Comparison of ENCODE assay signal across 8 cellular contexts in the genomic region with DNA sequence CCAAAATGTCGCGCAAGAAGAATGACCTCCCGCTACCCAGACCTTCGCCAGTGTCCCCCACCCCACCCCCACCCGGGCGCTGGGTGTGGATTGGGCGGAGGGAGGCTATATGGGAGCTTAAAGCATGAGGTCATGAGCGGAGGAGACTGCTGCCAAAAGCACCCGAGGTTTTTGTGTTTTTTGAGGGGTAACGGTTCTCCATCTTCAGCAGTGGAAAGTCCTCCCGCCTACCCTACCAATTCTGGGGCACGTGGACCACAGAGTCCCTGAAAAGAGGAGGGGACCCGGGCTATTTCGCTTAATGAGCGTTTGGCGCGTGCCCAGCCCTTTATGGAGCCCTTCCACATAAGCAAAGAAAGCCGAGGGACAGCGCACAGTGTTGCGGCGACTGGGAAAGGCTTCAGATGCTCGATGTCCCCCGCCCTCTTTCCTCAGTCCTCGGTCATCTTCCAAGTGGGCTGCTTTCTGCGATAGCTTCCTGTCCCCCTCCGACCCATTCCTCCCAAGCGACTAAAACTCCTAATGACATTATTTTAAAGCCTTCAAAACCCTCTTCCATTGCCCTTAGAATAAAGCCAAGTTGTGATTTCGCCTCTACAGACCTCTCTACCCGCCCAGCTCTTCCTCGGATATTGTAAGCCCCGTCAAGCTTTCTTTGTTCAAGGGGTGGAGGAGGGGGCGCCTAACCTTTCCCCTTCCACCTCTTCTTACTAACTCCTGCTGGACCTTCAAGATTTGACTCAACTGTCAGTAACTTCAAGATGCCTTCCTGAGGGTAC. TPM values are rescaled to one million over a fixed set of nuclear protein-coding genes. Genes with fewer than 3 reads are reported as not detected.
A peak's percentile ranks its signal among the peaks of the same experiment; 100 is the strongest.
DNase-seq lines count a peak whose midpoint lies in the region; ATAC-seq, FAIRE-seq and TF ChIP-seq lines count a peak whose summit lies in the region.

No MANE protein-coding gene starts in this region.

- TF ChIP-seq CTCF in GM13977 (IDR thresholded peaks at IDR 0.05; ENCODE audit: extremely low read depth, insufficient read depth, missing control alignments), result no peak
- TF ChIP-seq CTCF in endothelial cell of umbilical vein (IDR thresholded peaks at IDR 0.05; ENCODE audit: extremely low read depth in 1 of 2, insufficient read depth in 1 of 2, low read depth in 1 of 2, low read length in 2 of 2), result no peak

- in situ Hi-C loops in GM13977 (cut with MboI; ENCODE audit: low pct_unique_long_range_greater_than_20kb, low sequenced_read_pairs, unreplicated experiment), result no loop called here

- dilution Hi-C loops in endothelial cell of umbilical vein (cut with MboI; ENCODE audit: extremely low pct_ligation_motif_present, low sequenced_read_pairs), result no loop called here

- H3K4me3 ChIP-seq in ACC112 (ENCODE audit: low read depth, low read length) (peak overlapping the region; percentile 97), endothelial cell of umbilical vein (replicated peaks in 1 of 3; ENCODE audit: insufficient read depth in 1 of 3, low read depth in 1 of 3, low read length in 3 of 3) (peak overlapping the region; percentile 49 to 73 (median 51))

- POLR2A ChIA-PET in endothelial cell of umbilical vein (lab: Charles Lee), result no interaction called here

- no peak overlapping the region for H3K9ac ChIP-seq in endothelial cell of umbilical vein (replicated peaks; ENCODE audit: extremely low read depth, insufficient read depth, low read length)

- no TSS peak for BruUV-seq in endothelial cell of umbilical vein (replicated peaks; lab: Mats Ljungman, UMichigan)

- H3K36me3 ChIP-seq in ACC112 (ENCODE audit: insufficient read depth, low read length) (no peaks in the 10 kb centered on the region), endothelial cell of umbilical vein (ENCODE audit: control insufficient read depth in 2 of 2, extremely low read depth in 1 of 2, insufficient read depth in 2 of 2, low read length in 2 of 2) (no peaks in the 10 kb centered on the region)

- peaks cover 23% of the 10 kb centered on the region for H3K79me2 ChIP-seq in ACC112 (ENCODE audit: control insufficient read depth, insufficient read depth, low read length, unreplicated experiment)
- no peaks in the 10 kb centered on the region for H3K79me2 ChIP-seq in endothelial cell of umbilical vein (ENCODE audit: control insufficient read depth, insufficient read depth, low read length)

- H3K4me1 ChIP-seq in ACC112 (ENCODE audit: control insufficient read depth, insufficient read depth, low read length, unreplicated experiment), result peaks cover 4% of the 10 kb centered on the region
- H3K4me1 ChIP-seq in endothelial cell of umbilical vein (ENCODE audit: control insufficient read depth, extremely low read depth, insufficient read depth, low read length), result peaks cover 9% of the 10 kb centered on the region

- CTCF ChIA-PET in endothelial cell of umbilical vein (lab: Charles Lee), result interaction anchor here (1.1 to 2.4 kb wide), 2 partner anchors 12 to 94 kb away, joined by 3 to 18 read pairs; no protein-coding TSS in a partner anchor

- FAIRE-seq in endothelial cell of umbilical vein (lab: Jason Lieb, UNC), result peak; percentile 46

- no peak for TF ChIP-seq POLR2A in endothelial cell of umbilical vein (IDR thresholded peaks at IDR 0.05; ENCODE audit: low read depth, low read length)
- no peak for TF ChIP-seq POLR2A in GM18505 (IDR thresholded peaks at IDR 0.05; ENCODE audit: borderline replicate concordance, extremely low read depth, insufficient read depth, insufficient read length)

- peak; percentile 56 for DNase-seq in GM13977 (ENCODE audit: low spot score)
- DNase-seq in SK-N-DZ (ENCODE audit: low spot score), result peak; percentile 17
- peak; percentile 36 for DNase-seq in endothelial cell of umbilical vein (ENCODE audit: low read depth, low spot score)
- peak; percentile 50 for DNase-seq in myocyte (ENCODE audit: low read depth)

- H3K27ac ChIP-seq in ACC112 (ENCODE audit: low read depth, low read length), result no peak overlapping the region
- H3K27ac ChIP-seq in endothelial cell of umbilical vein (ENCODE audit: insufficient read depth, low read depth, low read length), result no peak overlapping the region

- H3K9me1 ChIP-seq in endothelial cell of umbilical vein (replicated peaks; ENCODE audit: control insufficient read depth, extremely low read depth, insufficient read depth, low read length), result no peaks in the 10 kb centered on the region

- H3K4me2 ChIP-seq in endothelial cell of umbilical vein (ENCODE audit: insufficient read depth, low read length), result peak overlapping the region; percentile 80

- H2AFZ ChIP-seq in ACC112 (ENCODE audit: low read length, unreplicated experiment) (peak overlapping the region; percentile 62), endothelial cell of umbilical vein (ENCODE audit: low read depth, low read length) (peak overlapping the region; percentile 5)

- no peaks in the 10 kb centered on the region for H4K20me1 ChIP-seq in endothelial cell of umbilical vein (replicated peaks; ENCODE audit: control insufficient read depth, extremely low read depth, insufficient read depth, low read length)

- H3K27me3 ChIP-seq in ACC112 (ENCODE audit: insufficient read depth, low read length) (no peaks in the 10 kb centered on the region), endothelial cell of umbilical vein (ENCODE audit: control insufficient read depth in 2 of 2, insufficient read depth in 2 of 2, low read length in 2 of 2) (peaks cover 13 to 33% of the 10 kb centered on the region in 2 experiments)

- H3K9me3 ChIP-seq in endothelial cell of umbilical vein (replicated peaks; ENCODE audit: control insufficient read depth, insufficient read depth, low read length), result no peaks in the 10 kb centered on the region

- ATAC-seq in GM18909 (IDR thresholded peaks at IDR 0.05; ENCODE audit: poor library complexity, unreplicated experiment) (no peak), GM18870 (IDR thresholded peaks at IDR 0.05; ENCODE audit: unreplicated experiment) (no peak), GM18505 (IDR thresholded peaks at IDR 0.05; ENCODE audit: unreplicated experiment) (no peak)

- intact Hi-C loops in endothelial cell of umbilical vein (cut with micrococcal nuclease), result loop anchor here (2.0 to 5.0 kb wide), 4 partner anchors 78 to 237 kb away; a partner anchor contains a TSS

TF ChIP-seq in endothelial cell of umbilical vein, 7 proteins besides CTCF, POLR2A, EP300 and RAD21:
- TF ChIP-seq POLR2AphosphoS5 (IDR thresholded peaks at IDR 0.05; ENCODE audit: insufficient read depth, low read depth, low read length) (no peak), JUN (IDR thresholded peaks at IDR 0.05; ENCODE audit: borderline replicate concordance, insufficient read depth, insufficient read length, low read depth) (no peak), GATA2 (IDR thresholded peaks at IDR 0.05; ENCODE audit: insufficient read depth, insufficient read length, low read depth, low read length) (no peak), FOS (IDR thresholded peaks at IDR 0.05; ENCODE audit: borderline replicate concordance, insufficient read depth, low read length) (no peak), EZH2 (IDR thresholded peaks at IDR 0.05; ENCODE audit: borderline replicate concordance, low read depth, low read length, severe bottlenecking) (no peak), MYC (IDR thresholded peaks at IDR 0.05; ENCODE audit: low read depth, low read length) (no peak)
- TF ChIP-seq, protein P1, sequence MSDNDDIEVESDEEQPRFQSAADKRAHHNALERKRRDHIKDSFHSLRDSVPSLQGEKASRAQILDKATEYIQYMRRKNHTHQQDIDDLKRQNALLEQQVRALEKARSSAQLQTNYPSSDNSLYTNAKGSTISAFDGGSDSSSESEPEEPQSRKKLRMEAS (IDR thresholded peaks at IDR 0.05; ENCODE audit: insufficient read depth, insufficient read length), result no peak

RNA-seq across cellular contexts. Expression of a gene that starts 2.1 kb away (rescaled TPM):
- polyA plus RNA-seq in SK-N-DZ (2014; cell fraction: cytosol; rRNA removed), result 3.6 and 4.3 TPM in 2 replicates
- 5.0 and 7.1 TPM in 2 replicates for polyA plus RNA-seq in SK-N-DZ (2014; cell fraction: nucleus; rRNA removed)
- total RNA-seq in endothelial cell of umbilical vein, result 3.4 and 5.5 TPM in 2 replicates
- polyA plus RNA-seq in endothelial cell of umbilical vein, result 0.70 and 0.73 TPM in 2 replicates
- 0.50 and 0.61 TPM in 2 replicates for polyA plus RNA-seq in endothelial cell of umbilical vein (2011; cell fraction: cytosol; rRNA removed)
- 1.6 and 2.3 TPM in 2 replicates for polyA plus RNA-seq in endothelial cell of umbilical vein (2011; cell fraction: nucleus; rRNA removed)
- polyA plus RNA-seq in endothelial cell of umbilical vein (2012), result 2.4 and 2.5 TPM in 2 replicates
- 1.2 and 1.4 TPM in 2 replicates for polyA minus RNA-seq in endothelial cell of umbilical vein
- polyA minus RNA-seq in endothelial cell of umbilical vein (2011; cell fraction: cytosol; rRNA and poly(A)+ RNA removed), result 1.8 TPM
- 1.5 and 2.0 TPM in 2 replicates for polyA minus RNA-seq in endothelial cell of umbilical vein (2011; cell fraction: nucleus; rRNA and poly(A)+ RNA removed)
- total RNA-seq in myocyte, result 1.6 and 1.8 TPM in 2 replicates
- 0.93 TPM for polyA plus RNA-seq in myocyte (2012)
